8 cellular contexts compared by ENCODE assay signal in genomic region chr9:89319015-89319905, GRCh38. TPM values are rescaled to one million over a fixed set of nuclear protein-coding genes. Genes with fewer than 3 reads are reported as not detected.
A peak's percentile ranks its signal among the peaks of the same experiment; 100 is the strongest.
DNase-seq lines count a peak whose midpoint lies in the region; ATAC-seq and TF ChIP-seq lines count a peak whose summit lies in the region.

No MANE protein-coding gene starts in this region.

- H3K4me1 ChIP-seq in iPS-20b (ENCODE audit: insufficient read depth, low read length) = peaks cover 12% of the 10 kb centered on the region; the same call in 1 of the 2 replicates

- H3K4me3 ChIP-seq in iPS-20b (ENCODE audit: low read length) = peak overlapping the region; percentile 80

- H3K36me3 ChIP-seq in iPS-20b (ENCODE audit: insufficient read depth, low read depth, low read length) = peaks cover 64% of the 10 kb centered on the region

- H3K9me3 ChIP-seq in iPS-20b (ENCODE audit: insufficient read depth, low read depth, low read length) = no peaks in the 10 kb centered on the region

- no peak for DNase-seq in activated T-cell treated with anti-CD3 and anti-CD28 coated beads, Interleukin-2, amount 50 U/mL, for 4 hours
- no peak for DNase-seq in activated T-cell treated with anti-CD3 and anti-CD28 coated beads, Interleukin-2, amount 50 U/mL, for 1 hour
- no peak for DNase-seq in activated T-helper 2 cell treated with anti-CD3 and anti-CD28 coated beads, Interferon-gamma antibody, Interleukin-2, Interleukin-4, amounts not matched to agents 10 μg/mL and 5 μg/mL and 100 μg/mL, durations not matched to agents 14 hours and 24 hours and 36 hours (ENCODE audit: low spot score)
- no peak for DNase-seq in stimulated activated naive CD8-positive, alpha-beta T cell treated with anti-CD3 and anti-CD28 coated beads, Interleukin-15, amount 100 ng/mL, for 72 hours
- no peak for DNase-seq in stimulated activated CD8-positive, alpha-beta memory T cell treated with anti-CD3 and anti-CD28 coated beads, Interleukin-4, amount 100 ng/mL, for 48 hours
- DNase-seq in NCI-H1436 (lab: John Stamatoyannopoulos, UW) (no peak), HEK293T (ENCODE audit: extremely low spot score) (no peak)

- H3K9me3 Mint-ChIP-seq in activated T-cell treated with anti-CD3 and anti-CD28 coated beads, Interleukin-2, amount 50 U/mL, for 4 hours = no peaks in the 10 kb centered on the region
- no peaks in the 10 kb centered on the region for H3K9me3 Mint-ChIP-seq in activated T-helper 2 cell treated with anti-CD3 and anti-CD28 coated beads, Interferon-gamma antibody, Interleukin-2, Interleukin-4, amounts not matched to agents 10 μg/mL and 5 μg/mL and 100 μg/mL, durations not matched to agents 14 hours and 24 hours and 36 hours
- H3K9me3 Mint-ChIP-seq in stimulated activated naive CD8-positive, alpha-beta T cell treated with anti-CD3 and anti-CD28 coated beads, Interleukin-15, amount 100 ng/mL, for 72 hours = no peaks in the 10 kb centered on the region

- intact Hi-C loops in activated T-helper 2 cell treated with anti-CD3 and anti-CD28 coated beads, Interferon-gamma antibody, Interleukin-2, Interleukin-4, amounts not matched to agents 10 μg/mL and 5 μg/mL and 100 μg/mL, durations not matched to agents 14 hours and 24 hours and 36 hours (cut with micrococcal nuclease) = loop anchor here (2.0 kb wide), 5 partner anchors 104 to 230 kb away; partner anchors contain the start of gene SEMA4D

- H3K4me1 Mint-ChIP-seq in activated T-cell treated with anti-CD3 and anti-CD28 coated beads, Interleukin-2, amount 50 U/mL, for 4 hours (ENCODE audit: low read depth) = peaks cover 73% of the 10 kb centered on the region
- peaks cover 77% of the 10 kb centered on the region for H3K4me1 Mint-ChIP-seq in activated T-helper 2 cell treated with anti-CD3 and anti-CD28 coated beads, Interferon-gamma antibody, Interleukin-2, Interleukin-4, amounts not matched to agents 10 μg/mL and 5 μg/mL and 100 μg/mL, durations not matched to agents 14 hours and 24 hours and 36 hours (ENCODE audit: low read depth)
- H3K4me1 Mint-ChIP-seq in stimulated activated naive CD8-positive, alpha-beta T cell treated with anti-CD3 and anti-CD28 coated beads, Interleukin-15, amount 100 ng/mL, for 72 hours = peaks cover 75% of the 10 kb centered on the region

- ATAC-seq in activated T-cell treated with anti-CD3 and anti-CD28 coated beads, Interleukin-2, amount 50 U/mL, for 4 hours = no peak
- no peak for ATAC-seq in stimulated activated naive CD8-positive, alpha-beta T cell treated with anti-CD3 and anti-CD28 coated beads, Interleukin-15, amount 100 ng/mL, for 72 hours

- peak overlapping the region; percentile 98 for H3K27ac Mint-ChIP-seq in activated T-helper 2 cell treated with anti-CD3 and anti-CD28 coated beads, Interferon-gamma antibody, Interleukin-2, Interleukin-4, amounts not matched to agents 10 μg/mL and 5 μg/mL and 100 μg/mL, durations not matched to agents 14 hours and 24 hours and 36 hours
- peak overlapping the region; percentile 96 to 99 for H3K27ac Mint-ChIP-seq in stimulated activated naive CD8-positive, alpha-beta T cell treated with anti-CD3 and anti-CD28 coated beads, Interleukin-15, amount 100 ng/mL, for 72 hours

- POLR2A ChIA-PET in HEK293T (lab: Yijun Ruan, JAX) = interaction anchor here (0.6 to 1.4 kb wide), 7 partner anchors 9 to 230 kb away, joined by 3 to 9 read pairs (median 3); no protein-coding TSS in a partner anchor

- peaks cover 56% of the 10 kb centered on the region for H3K36me3 Mint-ChIP-seq in activated T-cell treated with anti-CD3 and anti-CD28 coated beads, Interleukin-2, amount 50 U/mL, for 4 hours (ENCODE audit: insufficient read depth)
- peaks cover 83% of the 10 kb centered on the region for H3K36me3 Mint-ChIP-seq in activated T-helper 2 cell treated with anti-CD3 and anti-CD28 coated beads, Interferon-gamma antibody, Interleukin-2, Interleukin-4, amounts not matched to agents 10 μg/mL and 5 μg/mL and 100 μg/mL, durations not matched to agents 14 hours and 24 hours and 36 hours (ENCODE audit: low read depth)

- peak overlapping the region; percentile 3 for H3K27ac ChIP-seq in iPS-20b (ENCODE audit: low read length)

- H3K4me3 Mint-ChIP-seq in activated T-cell treated with anti-CD3 and anti-CD28 coated beads, Interleukin-2, amount 50 U/mL, for 4 hours = peak overlapping the region; percentile 88
- peak overlapping the region; percentile 88 for H3K4me3 Mint-ChIP-seq in activated T-helper 2 cell treated with anti-CD3 and anti-CD28 coated beads, Interferon-gamma antibody, Interleukin-2, Interleukin-4, amounts not matched to agents 10 μg/mL and 5 μg/mL and 100 μg/mL, durations not matched to agents 14 hours and 24 hours and 36 hours (ENCODE audit: low read depth)
- peak overlapping the region; percentile 78 to 93 for H3K4me3 Mint-ChIP-seq in stimulated activated naive CD8-positive, alpha-beta T cell treated with anti-CD3 and anti-CD28 coated beads, Interleukin-15, amount 100 ng/mL, for 72 hours

- H3K27me3 ChIP-seq in iPS-20b (ENCODE audit: insufficient read depth, low read length) = no peaks in the 10 kb centered on the region

- CTCF ChIA-PET in HEK293T (lab: Yijun Ruan, JAX) = interaction anchor here (0.7 to 1.0 kb wide), 2 partner anchors 9 to 230 kb away, joined by 3 read pairs; no protein-coding TSS in a partner anchor

- no peaks in the 10 kb centered on the region for H3K27me3 Mint-ChIP-seq in activated T-cell treated with anti-CD3 and anti-CD28 coated beads, Interleukin-2, amount 50 U/mL, for 4 hours (ENCODE audit: low read depth)
- H3K27me3 Mint-ChIP-seq in activated T-helper 2 cell treated with anti-CD3 and anti-CD28 coated beads, Interferon-gamma antibody, Interleukin-2, Interleukin-4, amounts not matched to agents 10 μg/mL and 5 μg/mL and 100 μg/mL, durations not matched to agents 14 hours and 24 hours and 36 hours (ENCODE audit: low read depth) = no peaks in the 10 kb centered on the region
- H3K27me3 Mint-ChIP-seq in stimulated activated naive CD8-positive, alpha-beta T cell treated with anti-CD3 and anti-CD28 coated beads, Interleukin-15, amount 100 ng/mL, for 72 hours = no peaks in the 10 kb centered on the region

- H3K9ac ChIP-seq in iPS-20b (ENCODE audit: low read depth, low read length) = peak overlapping the region; percentile 97

TF ChIP-seq in HEK293T, 16 proteins besides CTCF, POLR2A, EP300 and RAD21:
- TF ChIP-seq PKNOX1 (IDR thresholded peaks at IDR 0.05) = no peak
- no peak for TF ChIP-seq ARNT (IDR thresholded peaks at IDR 0.05)
- no peak for TF ChIP-seq FOXA1 (IDR thresholded peaks at IDR 0.05)
- TF ChIP-seq SP1 (IDR thresholded peaks at IDR 0.05) = no peak
- TF ChIP-seq LEF1 (IDR thresholded peaks at IDR 0.05; ENCODE audit: borderline replicate concordance) = no peak
- no peak for TF ChIP-seq FOXK2 (IDR thresholded peaks at IDR 0.05)
- TF ChIP-seq BHLHE40 (IDR thresholded peaks at IDR 0.05; ENCODE audit: borderline replicate concordance) = no peak
- no peak for TF ChIP-seq L3MBTL2 (conservative IDR thresholded peaks at IDR 0.05)
- TF ChIP-seq CTBP1 (IDR thresholded peaks at IDR 0.05; ENCODE audit: borderline replicate concordance) = no peak
- no peak for TF ChIP-seq SUZ12 (IDR thresholded peaks at IDR 0.05)
- TF ChIP-seq NFRKB (IDR thresholded peaks at IDR 0.05) = no peak
- no peak for TF ChIP-seq ELF4 (IDR thresholded peaks at IDR 0.05)
- no peak for TF ChIP-seq HDGF (IDR thresholded peaks at IDR 0.05; ENCODE audit: borderline replicate concordance)
- TF ChIP-seq ZNF384 (IDR thresholded peaks at IDR 0.05) = no peak
- no peak for TF ChIP-seq TARDBP (IDR thresholded peaks at IDR 0.05)
- no peak for TF ChIP-seq FOXM1 (IDR thresholded peaks at IDR 0.05; ENCODE audit: borderline replicate concordance)
TF ChIP-seq in HEK293T: peak in this region for 0.

RNA-seq across cellular contexts. Expression of gene SECISBP2, which starts 1.0 kb away (rescaled TPM):
- total RNA-seq in activated T-cell treated with anti-CD3 and anti-CD28 coated beads, Interleukin-2, amount 50 U/mL, for 4 hours = 10 to 100 TPM; 34.7 to 36.3 (median 35.1) TPM
- total RNA-seq in activated T-helper 2 cell treated with anti-CD3 and anti-CD28 coated beads, Interferon-gamma antibody, Interleukin-2, Interleukin-4, amounts not matched to agents 10 μg/mL and 5 μg/mL and 100 μg/mL, durations not matched to agents 14 hours and 24 hours and 36 hours = 51.3 and 53.5 TPM in 2 replicates

RNA-seq across cellular contexts. Expression of gene CKS2, which starts 8.3 kb away (rescaled TPM):
- 100 to 1,000 TPM; 121 to 140 (median 139) TPM for total RNA-seq in activated T-cell treated with anti-CD3 and anti-CD28 coated beads, Interleukin-2, amount 50 U/mL, for 4 hours
- total RNA-seq in activated T-helper 2 cell treated with anti-CD3 and anti-CD28 coated beads, Interferon-gamma antibody, Interleukin-2, Interleukin-4, amounts not matched to agents 10 μg/mL and 5 μg/mL and 100 μg/mL, durations not matched to agents 14 hours and 24 hours and 36 hours = 172 and 177 TPM in 2 replicates
